9 cellular contexts compared by ENCODE assay signal in the genomic region with DNA sequence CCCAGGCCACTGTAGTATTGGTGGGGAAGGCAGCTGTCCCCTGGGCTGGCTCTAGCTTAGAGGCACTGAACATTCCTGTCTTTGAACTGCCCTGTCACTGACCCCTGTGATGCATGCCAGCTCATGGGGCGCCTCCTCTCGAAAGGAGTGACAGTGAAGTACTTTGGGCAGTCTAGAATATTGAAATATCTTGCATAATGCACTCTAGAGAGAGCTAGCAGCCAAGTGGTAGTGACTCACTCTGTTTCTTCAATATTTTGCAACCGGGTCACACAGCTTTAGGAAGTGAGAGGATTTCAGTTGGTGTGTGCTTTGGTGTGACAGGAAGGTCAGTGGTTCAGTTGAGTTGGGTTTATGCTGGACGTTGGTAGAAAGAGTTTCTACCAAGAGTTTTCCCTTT. TPM values are rescaled to one million over a fixed set of nuclear protein-coding genes. Genes with fewer than 3 reads are reported as not detected.
A peak's percentile ranks its signal among the peaks of the same experiment; 100 is the strongest.
DNase-seq lines count a peak whose midpoint lies in the region; ATAC-seq and TF ChIP-seq lines count a peak whose summit lies in the region.
"Had no signal": no experiment of that assay in that cellular context is flagged by ENCODE, and none has a peak within 500 bp of the region (broad histone marks: within the 10 kb centered on the region; RNA-seq: fewer than 3 reads in every experiment).

No MANE protein-coding gene starts in this region.

- DNase-seq in T-helper 17 cell = no peak
- DNase-seq in skeletal muscle cell (ENCODE audit: low read depth) = peak; percentile 79
- DNase-seq in GM10266 (ENCODE audit: extremely low spot score) = no peak
- DNase-seq in GM13977 (ENCODE audit: low spot score) = no peak
- DNase-seq in activated T-cell treated with anti-CD3 and anti-CD28 coated beads, Interleukin-2, amount 50 U/mL, for 4 hours = no peak

- no peak overlapping the region for H3K27ac Mint-ChIP-seq in T-helper 17 cell

- no peak for TF ChIP-seq EP300 in gastroesophageal sphincter (IDR thresholded peaks at IDR 0.05)

- 10 to 17% methylated on average over 2 to 3 of the region's 4 CpGs for WGBS in gastroesophageal sphincter (ENCODE audit: low coverage in 1 of 2), 2 donors

- H3K36me3 Mint-ChIP-seq in T-helper 17 cell (ENCODE audit: low read depth) = peaks cover 8% of the 10 kb centered on the region
- H3K36me3 Mint-ChIP-seq in activated T-cell treated with anti-CD3 and anti-CD28 coated beads, Interleukin-2, amount 50 U/mL, for 4 hours (ENCODE audit: insufficient read depth) = peaks cover 32% of the 10 kb centered on the region

- H3K9me3 Mint-ChIP-seq in activated T-cell treated with anti-CD3 and anti-CD28 coated beads, Interleukin-2, amount 50 U/mL, for 4 hours = no peaks in the 10 kb centered on the region

- H3K27ac ChIP-seq in gastroesophageal sphincter = peak overlapping the region; percentile 25 to 66 (median 62)

- in situ Hi-C loops in GM13977 (cut with MboI; ENCODE audit: low pct_unique_long_range_greater_than_20kb, low sequenced_read_pairs, unreplicated experiment) = no loop called here

- TF ChIP-seq POLR2A in gastroesophageal sphincter (IDR thresholded peaks at IDR 0.05) = no peak

- no peaks in the 10 kb centered on the region for H3K27me3 ChIP-seq in gastroesophageal sphincter

- peaks cover 26% of the 10 kb centered on the region for H3K4me1 Mint-ChIP-seq in T-helper 17 cell
- H3K4me1 Mint-ChIP-seq in activated T-cell treated with anti-CD3 and anti-CD28 coated beads, Interleukin-2, amount 50 U/mL, for 4 hours (ENCODE audit: low read depth) = peaks cover 34% of the 10 kb centered on the region

- H3K4me3 ChIP-seq in gastroesophageal sphincter (no peak overlapping the region), skeletal muscle cell (ENCODE audit: low read depth, low read length) (no peak overlapping the region)

- no peak for TF ChIP-seq CTCF in gastroesophageal sphincter (IDR thresholded peaks at IDR 0.05)
- TF ChIP-seq CTCF in GM10266 (IDR thresholded peaks at IDR 0.05; ENCODE audit: control insufficient read depth, insufficient read depth, low read depth, missing control alignments) = no peak
- no peak for TF ChIP-seq CTCF in GM13977 (IDR thresholded peaks at IDR 0.05; ENCODE audit: extremely low read depth, insufficient read depth, missing control alignments)

- ATAC-seq in GM19351 (IDR thresholded peaks at IDR 0.05; ENCODE audit: unreplicated experiment) = peak; percentile 52
- ATAC-seq in T-helper 17 cell = peak; percentile 29
- peak; percentile 97 for ATAC-seq in gastroesophageal sphincter
- ATAC-seq in HG02623 (IDR thresholded peaks at IDR 0.05; ENCODE audit: unreplicated experiment) = no peak
- no peak for ATAC-seq in activated T-cell treated with anti-CD3 and anti-CD28 coated beads, Interleukin-2, amount 50 U/mL, for 4 hours

- peaks cover 0 to 84% of the 10 kb centered on the region in 2 donors for H3K36me3 ChIP-seq in gastroesophageal sphincter

- peaks cover 15% of the 10 kb centered on the region for H3K27me3 Mint-ChIP-seq in T-helper 17 cell
- no peaks in the 10 kb centered on the region for H3K27me3 Mint-ChIP-seq in activated T-cell treated with anti-CD3 and anti-CD28 coated beads, Interleukin-2, amount 50 U/mL, for 4 hours (ENCODE audit: low read depth)

- H3K4me3 Mint-ChIP-seq in T-helper 17 cell = peak overlapping the region; percentile 56
- H3K4me3 Mint-ChIP-seq in activated T-cell treated with anti-CD3 and anti-CD28 coated beads, Interleukin-2, amount 50 U/mL, for 4 hours = no peak overlapping the region

- peaks cover 0 to 45% (median 13%) of the 10 kb centered on the region in 3 donors for H3K4me1 ChIP-seq in gastroesophageal sphincter

- H3K9me3 ChIP-seq in T-helper 17 cell (ENCODE audit: control insufficient read depth, low read length, poor library complexity, severe bottlenecking) = no peaks in the 10 kb centered on the region
- no peaks in the 10 kb centered on the region for H3K9me3 ChIP-seq in gastroesophageal sphincter

RNA-seq across cellular contexts. Expression of a gene that starts 35.5 kb away (rescaled TPM):
- total RNA-seq in T-helper 17 cell (1 to 10 TPM in 1 of 2 donors, under 1 TPM in 1; 0.81 to 1.1 TPM), gastroesophageal sphincter (10 to 100 TPM in 1 of 4 donors, 1 to 10 TPM in 2, under 1 TPM in 1; 0.62 to 16.5 (median 1.8) TPM)
- total RNA-seq in activated T-cell treated with anti-CD3 and anti-CD28 coated beads, Interleukin-2, amount 50 U/mL, for 4 hours = under 1 TPM; 0.21 to 0.30 (median 0.28) TPM
- total RNA-seq: T-helper 1 cell treated with Interleukin-12 subunit alpha and Interleukin-12 subunit beta and Interleukin-4 antibody, amounts not matched to agents 30 ng/mL and 1 ng/mL, for 36 hours had no signal

RNA-seq across cellular contexts. Expression of a gene that starts 54.4 kb away (rescaled TPM):
- total RNA-seq in T-helper 17 cell (10 to 100 TPM; 37.7 to 44.4 TPM), gastroesophageal sphincter (100 to 1,000 TPM; 386 to 533 (median 452) TPM)
- 10 to 100 TPM; 53.5 to 70.6 (median 60.4) TPM for total RNA-seq in activated T-cell treated with anti-CD3 and anti-CD28 coated beads, Interleukin-2, amount 50 U/mL, for 4 hours

Comparison
In these comparisons a context has a peak if more than half of its experiments do, and no peak if none do; other contexts are left out.
1. ATAC-seq: peak in GM19351 (single experiment), T-helper 17 cell (single experiment) and gastroesophageal sphincter (single experiment); none in HG02623 (single experiment) and activated T-cell treated with anti-CD3 and anti-CD28 coated beads, Interleukin-2, amount 50 U/mL, for 4 hours (0 of 2).
2. RNA of a gene that starts 54.4 kb away (total RNA-seq): 386 to 533 TPM in gastroesophageal sphincter; 53.5 to 70.6 TPM in activated T-cell treated with anti-CD3 and anti-CD28 coated beads, Interleukin-2, amount 50 U/mL, for 4 hours and 37.7 to 44.4 TPM in T-helper 17 cell; every median in the first group is over 4 times any median in the second.